ENCODE assay signal across 8 cellular contexts in the genomic region with DNA sequence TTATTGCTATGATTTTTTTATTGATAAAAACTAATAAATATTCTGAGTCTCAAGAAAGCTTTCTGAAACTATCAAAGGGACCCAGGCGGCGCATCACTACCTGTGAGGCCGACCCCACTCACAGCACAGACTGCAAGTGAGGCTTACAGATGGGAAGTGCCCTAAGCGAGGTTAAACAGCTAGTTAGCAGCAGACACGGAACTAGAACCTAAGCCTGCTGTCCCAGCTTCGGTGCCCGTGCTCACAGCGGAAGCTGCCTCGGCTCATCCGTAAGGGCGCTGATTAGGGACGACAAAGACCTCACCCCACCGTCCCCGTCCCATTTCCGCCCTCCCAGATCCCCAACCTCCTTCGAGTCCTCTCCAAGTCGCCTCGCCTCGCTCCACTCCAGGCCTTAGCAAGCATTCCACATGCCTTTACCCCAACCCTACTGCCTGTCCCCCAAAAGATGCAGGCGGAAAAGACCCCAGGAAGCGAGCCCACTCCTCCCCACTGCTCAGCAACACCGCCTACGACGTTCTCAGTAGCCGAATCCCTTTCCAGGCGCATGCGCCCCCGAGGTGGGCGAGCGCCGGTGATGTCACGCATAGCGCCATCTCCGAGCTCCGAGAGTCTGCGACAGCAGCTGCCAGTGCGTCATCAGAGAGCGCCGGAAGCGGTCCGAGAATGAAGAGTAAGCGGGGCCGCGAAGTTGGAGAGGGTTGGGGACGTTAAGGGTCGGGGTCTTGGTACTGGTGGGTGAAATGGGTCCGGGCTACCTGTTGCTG. TPM values are rescaled to one million over a fixed set of nuclear protein-coding genes. Genes with fewer than 3 reads are reported as not detected.
DNase-seq lines count a peak whose midpoint lies in the region; ATAC-seq and TF ChIP-seq lines count a peak whose summit lies in the region.

A gene with protein sequence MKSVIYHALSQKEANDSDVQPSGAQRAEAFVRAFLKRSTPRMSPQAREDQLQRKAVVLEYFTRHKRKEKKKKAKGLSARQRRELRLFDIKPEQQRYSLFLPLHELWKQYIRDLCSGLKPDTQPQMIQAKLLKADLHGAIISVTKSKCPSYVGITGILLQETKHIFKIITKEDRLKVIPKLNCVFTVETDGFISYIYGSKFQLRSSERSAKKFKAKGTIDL (plus strand): TSS at position 631 of the 767 bp plus-strand sequence. CDS start 36 bp downstream, at position 667.

- peak; percentile 72 for ATAC-seq in GM21825 (IDR thresholded peaks at IDR 0.05; ENCODE audit: unreplicated experiment)
- ATAC-seq in naive thymus-derived CD8-positive, alpha-beta T cell, result peak; percentile 84 to 85

- H3K9me2 ChIP-seq in Karpas-422 (replicated peaks; ENCODE audit: insufficient read depth, low read length), result no peaks in the 10 kb centered on the region

- POLR2A ChIA-PET in naive thymus-derived CD8-positive, alpha-beta T cell (lab: Charles Lee), result interaction anchor here (0.6 to 8.8 kb wide), 31 partner anchors 9 to 1812 kb away, joined by 3 to 153 read pairs (median 7); partner anchors contain the start of genes C19orf12, PLEKHF1 and URI1

- H3K36me3 ChIP-seq in Karpas-422 (ENCODE audit: insufficient read depth, low read length) (no peaks in the 10 kb centered on the region), fibroblast of lung (ENCODE audit: control insufficient read depth, insufficient read depth, low read length) (no peaks in the 10 kb centered on the region)

- H3K4me2 ChIP-seq in Karpas-422 (ENCODE audit: low read depth, low read length, poor library complexity, severe bottlenecking) (peak within 1 kb of the TSS; percentile 98), fibroblast of lung (ENCODE audit: extremely low read depth, insufficient read depth, low read length) (peak within 1 kb of the TSS; percentile 94)

- H3K27ac Mint-ChIP-seq in naive thymus-derived CD8-positive, alpha-beta T cell, result peak within 1 kb of the TSS; percentile 99 to 100 (median 100)

- peaks cover 13 to 34% (median 30%) of the 10 kb centered on the region in 4 donors for H3K4me1 Mint-ChIP-seq in naive thymus-derived CD8-positive, alpha-beta T cell

- H3K27me3 ChIP-seq in Karpas-422 (ENCODE audit: low read length), result no peaks in the 10 kb centered on the region
- H3K27me3 ChIP-seq in fibroblast of lung (ENCODE audit: control insufficient read depth, insufficient read depth, low read length), result no peaks in the 10 kb centered on the region

- peak; percentile 84 for DNase-seq in DMS79 treated with DMSO at 0.1 percent for 48 hours (lab: John Stamatoyannopoulos, UW)
- peak; percentile 99 for DNase-seq in Karpas-422
- peak; percentile 96 for DNase-seq in RPMI8226
- peak; percentile 96 to 97 for DNase-seq in activated T-helper 1 cell treated with anti-CD3 and anti-CD28 coated beads, Interleukin-2, amount 50 U/mL, for 16 hours (ENCODE audit: low read depth in 1 of 2, low spot score in 1 of 2)
- DNase-seq in fibroblast of lung (ENCODE audit: low read depth in 2 of 2), result peak; percentile 93 to 95
- DNase-seq in naive thymus-derived CD8-positive, alpha-beta T cell, result peak; percentile 94 to 99 (median 97)
- DNase-seq in stimulated activated naive CD4-positive, alpha-beta T cell (lab: John Stamatoyannopoulos, UW), result peak; percentile 93 to 98 (median 96)

- H3K27ac ChIP-seq in Karpas-422 (ENCODE audit: low read length), result peak within 1 kb of the TSS; percentile 8; the same call in 1 of the 2 replicates
- peak within 1 kb of the TSS; percentile 96 for H3K27ac ChIP-seq in fibroblast of lung (ENCODE audit: insufficient read depth, low read length)

- H3K4me3 Mint-ChIP-seq in naive thymus-derived CD8-positive, alpha-beta T cell, result peak within 1 kb of the TSS; percentile 96 to 100 (median 100)

- peak within 1 kb of the TSS; percentile 89 for H3K9ac ChIP-seq in Karpas-422 (ENCODE audit: low read length)
- peak within 1 kb of the TSS; percentile 95 for H3K9ac ChIP-seq in fibroblast of lung (ENCODE audit: insufficient read depth, low read length)

- H3K4me3 ChIP-seq in Karpas-422 (ENCODE audit: low read length) (peak within 1 kb of the TSS; percentile 99), fibroblast of lung (replicated peaks in 1 of 4; ENCODE audit: control extremely low read depth in 1 of 4, insufficient read depth in 1 of 4, low read depth in 3 of 4, low read length in 4 of 4) (peak within 1 kb of the TSS; percentile 81 to 99 (median 97))

- H3K9me3 Mint-ChIP-seq in naive thymus-derived CD8-positive, alpha-beta T cell, result no peaks in the 10 kb centered on the region

- peaks cover 23% of the 10 kb centered on the region for H3K79me2 ChIP-seq in Karpas-422 (ENCODE audit: low read length)
- H3K79me2 ChIP-seq in fibroblast of lung (ENCODE audit: control insufficient read depth, insufficient read depth, low read length), result peaks cover 12% of the 10 kb centered on the region

- H3K4me1 ChIP-seq in Karpas-422 (ENCODE audit: low read length) (peaks cover 18% of the 10 kb centered on the region), fibroblast of lung (ENCODE audit: control insufficient read depth, extremely low read depth, insufficient read depth, low read length) (peaks cover 2% of the 10 kb centered on the region)

- H3K9me3 ChIP-seq in Karpas-422 (ENCODE audit: low read length) (no peaks in the 10 kb centered on the region), fibroblast of lung (ENCODE audit: control insufficient read depth, insufficient read depth, low read depth, low read length) (no peaks in the 10 kb centered on the region)

- peaks cover 0 to 4% (median 0%) of the 10 kb centered on the region in 5 donors for H3K27me3 Mint-ChIP-seq in naive thymus-derived CD8-positive, alpha-beta T cell

- H2AFZ ChIP-seq in Karpas-422 (ENCODE audit: low read length) (peak within 1 kb of the TSS; percentile 82; the same call in 1 of the 2 replicates), fibroblast of lung (ENCODE audit: low read length) (peak within 1 kb of the TSS; percentile 99)

- no peaks in the 10 kb centered on the region for H4K20me1 ChIP-seq in Karpas-422 (ENCODE audit: insufficient read depth, low read depth, low read length)
- H4K20me1 ChIP-seq in fibroblast of lung (ENCODE audit: control insufficient read depth, extremely low read depth, insufficient read depth, low read length), result no peaks in the 10 kb centered on the region

- peaks cover 0 to 21% (median 12%) of the 10 kb centered on the region in 3 donors for H3K36me3 Mint-ChIP-seq in naive thymus-derived CD8-positive, alpha-beta T cell

- no peak for TF ChIP-seq CTCF in fibroblast of lung (conservative IDR thresholded peaks at IDR 0.05 in 1 of 2, IDR thresholded peaks at IDR 0.05 in 1 of 2; ENCODE audit: low read depth in 1 of 2, low read length in 2 of 2)

RNA-seq across cellular contexts. Expression of the gene that starts here (rescaled TPM):
- 72.7 and 92.7 TPM in 2 replicates for total RNA-seq in Karpas-422 (2014; rRNA removed; shearing (Covaris generic); ENCODE audit: low replicate concordance)
- 68.1 and 77.1 TPM in 2 replicates for total RNA-seq in fibroblast of lung
- polyA plus RNA-seq in fibroblast of lung, result 102 and 122 TPM in 2 replicates
- 69.5 and 91.4 TPM in 2 replicates for polyA plus RNA-seq in fibroblast of lung (2012)
- polyA minus RNA-seq in fibroblast of lung (ENCODE audit: low replicate concordance), result 19.0 and 34.0 TPM in 2 replicates
- total RNA-seq in naive thymus-derived CD8-positive, alpha-beta T cell, result 10 to 100 TPM; 67.5 to 67.9 TPM
- polyA plus RNA-seq in naive thymus-derived CD8-positive, alpha-beta T cell, result 100 to 1,000 TPM; 125 to 130 (median 127) TPM

Comparison
In these comparisons a context has a peak if more than half of its experiments do, and no peak if none do; other contexts are left out.
1. Peak in every context shown above with its lines: DNase-seq, ATAC-seq, H3K4me3 ChIP-seq and H3K27ac ChIP-seq.